14 cellular contexts compared by ENCODE assay signal in genomic region chr3:41224120-41224806, GRCh38. TPM values are rescaled to one million over a fixed set of nuclear protein-coding genes. Genes with fewer than 3 reads are reported as not detected.
A peak's percentile ranks its signal among the peaks of the same experiment; 100 is the strongest.
DNase-seq lines count a peak whose midpoint lies in the region; ATAC-seq and TF ChIP-seq lines count a peak whose summit lies in the region.
"Had no signal": no experiment of that assay in that cellular context is flagged by ENCODE, and none has a peak within 500 bp of the region (broad histone marks: within the 10 kb centered on the region; RNA-seq: fewer than 3 reads in every experiment).

No MANE protein-coding gene starts in this region.

- DNase-seq in NCI-H446 treated with DMSO at 0.1 percent for 48 hours (lab: John Stamatoyannopoulos, UW) (peak; percentile 1), NCI-H446 (lab: John Stamatoyannopoulos, UW) (no peak), astrocyte of the spinal cord (ENCODE audit: low read depth, low spot score) (peak; percentile 81), heart right ventricle (peak in 1 of 2 donors; percentile 37), smooth muscle cell of the brain vasculature (ENCODE audit: low read depth, low spot score) (peak; percentile 60), type B pancreatic cell (ENCODE audit: extremely low spot score, unreplicated experiment) (no peak), testis (no peak)
- DNase-seq: activated T-cell treated with anti-CD3 and anti-CD28 coated beads, Interleukin-2, amount 50 U/mL, for 4 hours; Kasumi-1; NCI-H774; T-helper 17 cell; upper lobe of left lung had no signal

- H3K9me3 ChIP-seq in heart right ventricle (no peaks in the 10 kb centered on the region), testis (no peaks in the 10 kb centered on the region)
- H3K9me3 ChIP-seq: upper lobe of left lung had no signal

- peaks cover 21 to 76% (median 64%) of the 10 kb centered on the region in 9 donors for H3K4me1 ChIP-seq in heart right ventricle
- peaks cover 6% of the 10 kb centered on the region for H3K4me1 ChIP-seq in testis

- H3K4me3 ChIP-seq in astrocyte of the spinal cord (ENCODE audit: low read depth, low read length) (no peak overlapping the region), heart right ventricle (no peak overlapping the region), testis (no peak overlapping the region)
- H3K4me3 ChIP-seq: upper lobe of left lung had no signal

- no peak overlapping the region for H3K27ac Mint-ChIP-seq in type B pancreatic cell
- H3K27ac Mint-ChIP-seq: T-helper 17 cell had no signal

- H3K4me3 Mint-ChIP-seq in type B pancreatic cell: no peak overlapping the region
- H3K4me3 Mint-ChIP-seq: activated T-cell treated with anti-CD3 and anti-CD28 coated beads, Interleukin-2, amount 50 U/mL, for 4 hours; T-helper 17 cell had no signal

- peaks cover 58% of the 10 kb centered on the region for H3K36me3 Mint-ChIP-seq in type B pancreatic cell

- no peaks in the 10 kb centered on the region for H3K27me3 Mint-ChIP-seq in type B pancreatic cell
- H3K27me3 Mint-ChIP-seq: T-helper 17 cell had no signal

- H3K9me3 Mint-ChIP-seq in type B pancreatic cell: no peaks in the 10 kb centered on the region
- H3K9me3 Mint-ChIP-seq: activated T-cell treated with anti-CD3 and anti-CD28 coated beads, Interleukin-2, amount 50 U/mL, for 4 hours had no signal

- in situ Hi-C loops in astrocyte of the spinal cord (cut with HindIII; ENCODE audit: low sequenced_read_pairs): no loop called here

- WGBS in heart right ventricle, 2 donors: 51 to 56% methylated on average over 3 of the region's 3 CpGs
- WGBS in testis, 2 donors: 64 to 76% methylated on average over 3 of the region's 3 CpGs

- no peak for TF ChIP-seq CTCF in astrocyte of the spinal cord (IDR thresholded peaks at IDR 0.05; ENCODE audit: low read depth, low read length)
- no peak for TF ChIP-seq CTCF in heart right ventricle (IDR thresholded peaks at IDR 0.05)
- TF ChIP-seq CTCF in type B pancreatic cell (conservative IDR thresholded peaks at IDR 0.05): no peak
- TF ChIP-seq CTCF in testis (IDR thresholded peaks at IDR 0.05): no peak

- ATAC-seq in heart right ventricle (peak; percentile 90 to 96 (median 92)), HG02623 (IDR thresholded peaks at IDR 0.05; ENCODE audit: unreplicated experiment) (no peak)
- ATAC-seq: activated T-cell treated with anti-CD3 and anti-CD28 coated beads, Interleukin-2, amount 50 U/mL, for 4 hours; T-helper 17 cell had no signal

- intact Hi-C loops in heart right ventricle (cut with DNase I) (no loop called here), testis (cut with DNase I; ENCODE audit: low total_unique reads) (no loop called here)

- no peak for TF ChIP-seq POLR2A in testis (IDR thresholded peaks at IDR 0.05)

- peaks cover 22% of the 10 kb centered on the region for H3K4me1 Mint-ChIP-seq in type B pancreatic cell (ENCODE audit: unreplicated experiment)

- H3K27me3 ChIP-seq in heart right ventricle (no peaks in the 10 kb centered on the region), testis (no peaks in the 10 kb centered on the region)
- H3K27me3 ChIP-seq: upper lobe of left lung had no signal

- H3K27ac ChIP-seq in heart right ventricle (peak overlapping the region in 6 of 10 donors; percentile 1 to 52 (median 40)), testis (no peak overlapping the region)
- H3K27ac ChIP-seq: 22Rv1 had no signal

- H3K36me3 ChIP-seq in heart right ventricle (peaks cover 0 to 55% (median 43%) of the 10 kb centered on the region in 9 donors), testis (ENCODE audit: low read depth, missing control alignments) (no peaks in the 10 kb centered on the region)

RNA-seq across cellular contexts. Expression of gene CTNNB1, which starts 25.0 kb away (rescaled TPM):
- total RNA-seq in heart right ventricle (100 to 1,000 TPM; 148 to 218 (median 181) TPM), type B pancreatic cell (ENCODE audit: low replicate concordance) (438 and 471 TPM in 2 replicates), testis (100 to 1,000 TPM; 293 to 379 TPM)
- polyA plus RNA-seq in heart right ventricle (100 to 1,000 TPM in 1 of 2 donors, 10 to 100 TPM in 1; 33.2 to 123 TPM), testis (ENCODE audit: insufficient read depth, low read depth, low replicate concordance) (146 TPM)

Comparison
In these comparisons a context has a peak if more than half of its experiments do, and no peak if none do; other contexts are left out.
1. DNase-seq: peak in NCI-H446 treated with DMSO at 0.1 percent for 48 hours (single experiment), astrocyte of the spinal cord (single experiment) and smooth muscle cell of the brain vasculature (single experiment); none in NCI-H446 (0 of 2), type B pancreatic cell (single experiment) and testis (single experiment).
2. H3K27ac ChIP-seq: peak in heart right ventricle (6 of 10); none in testis (0 of 2).